In the genomic region with DNA sequence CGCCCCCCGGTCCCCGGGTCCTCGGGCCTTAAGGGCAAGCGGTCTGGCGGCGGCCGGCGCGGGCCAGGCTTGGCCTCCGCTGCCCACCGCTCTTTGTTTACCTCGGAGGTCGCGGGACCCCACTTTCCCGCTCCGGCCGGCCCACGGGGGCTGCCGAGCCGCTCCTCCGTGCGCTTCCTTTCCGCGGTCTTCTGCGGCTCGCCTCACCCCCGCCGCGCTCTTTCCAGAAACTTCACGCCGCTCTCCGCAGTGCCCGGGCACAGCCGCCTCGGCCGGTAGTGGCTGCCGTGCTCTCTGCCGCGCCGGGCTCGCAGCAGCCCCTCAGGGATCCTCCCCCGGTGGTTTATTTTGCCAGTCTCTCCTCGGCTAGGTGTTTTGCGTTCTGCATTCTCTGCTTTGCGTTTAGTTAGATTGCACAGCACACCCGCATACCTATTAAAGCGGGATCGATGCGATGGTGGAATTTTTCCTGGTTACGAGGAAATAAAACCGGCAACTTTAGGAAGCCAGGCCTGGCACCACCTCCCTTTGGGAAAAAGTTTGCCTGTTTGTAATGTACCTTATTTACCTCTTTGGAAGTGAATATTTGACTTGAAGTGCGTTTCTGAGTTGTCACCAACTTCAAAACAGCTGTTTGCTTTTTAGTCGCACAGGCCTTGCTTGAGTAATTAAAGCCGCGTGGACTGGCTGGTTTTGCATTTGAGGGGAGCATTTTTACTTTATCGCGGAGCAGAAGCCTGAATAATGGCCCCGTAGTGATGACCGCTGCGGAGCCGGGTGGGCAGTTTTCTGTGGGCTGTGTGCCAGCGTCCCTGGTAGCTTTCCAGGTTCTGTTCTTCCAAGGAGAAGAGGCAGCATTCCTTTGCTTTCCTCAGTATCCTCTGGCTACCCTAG, we compare ENCODE assay signal across 8 cellular contexts. TPM values are rescaled to one million over a fixed set of nuclear protein-coding genes. Genes with fewer than 3 reads are reported as not detected.
DNase-seq lines count a peak whose midpoint lies in the region; ATAC-seq and TF ChIP-seq lines count a peak whose summit lies in the region.

No MANE protein-coding gene starts in this region.

- under 1% methylated on average over 63 of the region's 63 CpGs for WGBS in thymus

- peak; percentile 17 for ATAC-seq in GM18870 (IDR thresholded peaks at IDR 0.05; ENCODE audit: unreplicated experiment)
- peak; percentile 37 for ATAC-seq in HG03139 (IDR thresholded peaks at IDR 0.05; ENCODE audit: unreplicated experiment)

- no peak for TF ChIP-seq CTCF in Peyer's patch (IDR thresholded peaks at IDR 0.05)
- no peak for TF ChIP-seq CTCF in neural progenitor cell (IDR thresholded peaks at IDR 0.05)

- TF ChIP-seq POLR2A in Peyer's patch (IDR thresholded peaks at IDR 0.05) = no peak

- peaks cover 2% of the 10 kb centered on the region for H3K27me3 Mint-ChIP-seq in neural progenitor cell (ENCODE audit: insufficient read depth, low read depth)

- H3K27ac Mint-ChIP-seq in neural progenitor cell = peak overlapping the region; percentile 95

- H4K20me1 ChIP-seq in neural progenitor cell (ENCODE audit: low read depth) = peaks cover 50% of the 10 kb centered on the region

- H3K4me3 ChIP-seq in Peyer's patch = peak overlapping the region; percentile 72 to 99 (median 95)
- H3K4me3 ChIP-seq in neural progenitor cell = peak overlapping the region; percentile 84
- H3K4me3 ChIP-seq in thymus (ENCODE audit: low read length) = peak overlapping the region; percentile 100

- H3K9me3 ChIP-seq in Peyer's patch (no peaks in the 10 kb centered on the region), neural progenitor cell (ENCODE audit: low read depth) (no peaks in the 10 kb centered on the region), thymus (ENCODE audit: control insufficient read depth) (no peaks in the 10 kb centered on the region)

- no peaks in the 10 kb centered on the region for H3K27me3 ChIP-seq in Peyer's patch
- H3K27me3 ChIP-seq in neural progenitor cell = no peaks in the 10 kb centered on the region
- H3K27me3 ChIP-seq in thymus (ENCODE audit: control insufficient read depth, insufficient read depth) = no peaks in the 10 kb centered on the region

- H3K4me1 ChIP-seq in Peyer's patch (peaks cover 0 to 11% (median 3%) of the 10 kb centered on the region in 4 donors), neural progenitor cell (peaks cover 29% of the 10 kb centered on the region), thymus (ENCODE audit: control insufficient read depth, insufficient read depth, low read length) (peaks cover 16% of the 10 kb centered on the region)

- peaks cover 25% of the 10 kb centered on the region for H3F3A ChIP-seq in neural progenitor cell (ENCODE audit: low read depth)

- in situ Hi-C loops in ACHN (cut with HindIII; ENCODE audit: low pct_ligation_motif_present, low pct_unique_long_range_greater_than_20kb, low sequenced_read_pairs) = no loop called here

- peaks cover 59% of the 10 kb centered on the region for H3K79me2 ChIP-seq in neural progenitor cell (ENCODE audit: low read depth)

- peak overlapping the region; percentile 99 for H2AFZ ChIP-seq in neural progenitor cell (replicated peaks)

- H3K4me1 Mint-ChIP-seq in neural progenitor cell = peaks cover 35% of the 10 kb centered on the region

- peak overlapping the region; percentile 98 for H3K4me3 Mint-ChIP-seq in neural progenitor cell

- peak overlapping the region; percentile 97 for H3K9ac ChIP-seq in neural progenitor cell

- H3K36me3 ChIP-seq in Peyer's patch (no peaks in the 10 kb centered on the region), neural progenitor cell (peaks cover 2% of the 10 kb centered on the region), thymus (ENCODE audit: control insufficient read depth, insufficient read depth) (no peaks in the 10 kb centered on the region)

- H3K36me3 Mint-ChIP-seq in neural progenitor cell = peaks cover 3% of the 10 kb centered on the region

- peak; percentile 51 for DNase-seq in ACHN
- DNase-seq in Peyer's patch = peak; percentile 40 to 70 (median 70)
- DNase-seq in activated gamma-delta T cell (lab: John Stamatoyannopoulos, UW) = peak; percentile 41
- DNase-seq in foreskin melanocyte = peak; percentile 18
- DNase-seq in neural progenitor cell (ENCODE audit: low spot score) = peak; percentile 62

- H3K9me3 Mint-ChIP-seq in neural progenitor cell = no peaks in the 10 kb centered on the region

- H3K27ac ChIP-seq in Peyer's patch = peak overlapping the region; percentile 84 to 94 (median 88)
- H3K27ac ChIP-seq in neural progenitor cell = peak overlapping the region; percentile 95
- peak overlapping the region; percentile 96 for H3K27ac ChIP-seq in thymus (ENCODE audit: low read depth)

- peak overlapping the region; percentile 84 for H3K4me2 ChIP-seq in neural progenitor cell

RNA-seq across cellular contexts. Expression of a gene that starts 0.8 kb away (rescaled TPM):
- total RNA-seq in Peyer's patch (10 to 100 TPM; 11.6 to 74.3 (median 16.6) TPM), neural progenitor cell (ENCODE audit: low replicate concordance) (40.7 and 45.3 TPM in 2 replicates)
- 23.8 TPM for polyA plus RNA-seq in thymus

RNA-seq across cellular contexts. Expression of a gene that starts 48.5 kb away (rescaled TPM):
- total RNA-seq in Peyer's patch = 10 to 100 TPM; 10.7 to 29.6 (median 21.4) TPM
- total RNA-seq in neural progenitor cell (ENCODE audit: low replicate concordance) = 18.1 and 24.9 TPM in 2 replicates
- polyA plus RNA-seq in thymus = 24.5 TPM

Comparison
In these comparisons a context has a peak if more than half of its experiments do, and no peak if none do; other contexts are left out.
1. Peak in every context shown above with its lines: DNase-seq, ATAC-seq, H3K4me3 ChIP-seq and H3K27ac ChIP-seq.
2. DNase-seq: peak in every context shown above with its lines; median percentile 70 in Peyer's patch; 62 in neural progenitor cell; 51 in ACHN; 41 in activated gamma-delta T cell; 18 in foreskin melanocyte.